ENCODE assay signal across 10 cellular contexts in genomic region chr4:96035727-96036126, GRCh38.
DNase-seq lines count a peak whose midpoint lies in the region; ATAC-seq, FAIRE-seq and TF ChIP-seq lines count a peak whose summit lies in the region.
"Had no signal": no experiment of that assay in that cellular context is flagged by ENCODE, and none has a peak within 500 bp of the region (broad histone marks: within the 10 kb centered on the region; RNA-seq: fewer than 3 reads in every experiment).

No MANE protein-coding gene starts in this region.

- H3K18ac ChIP-seq in H1 (ENCODE audit: extremely low read depth, low read length), result no peak overlapping the region

- no peaks in the 10 kb centered on the region for H3K9me3 ChIP-seq in H1 (ENCODE audit: insufficient read depth in 2 of 2, low read depth in 1 of 2, low read length in 1 of 2)
- no peaks in the 10 kb centered on the region for H3K9me3 ChIP-seq in aorta (ENCODE audit: control insufficient read depth, low read length)

- H3K56ac ChIP-seq in H1 (replicated peaks; ENCODE audit: insufficient read length, low read depth, low read length), result no peak overlapping the region

- no peak overlapping the region for H2BK20ac ChIP-seq in H1 (ENCODE audit: low read length)

- H3K9me3 Mint-ChIP-seq in progenitor cell of endocrine pancreas (ENCODE audit: low read depth), result peaks cover 4% of the 10 kb centered on the region
- H3K9me3 Mint-ChIP-seq: T-helper 1 cell treated with Interleukin-12 subunit alpha and Interleukin-12 subunit beta and Interleukin-4 antibody, amounts not matched to agents 30 μg/mL and 1 μg/mL, for 36 hours had no signal

- intact Hi-C loops in aorta (cut with DNase I), result loop anchor here in 1 of 2 donors (10.0 kb wide), 1 partner anchor 871 kb away; no protein-coding TSS in a partner anchor

- no peak overlapping the region for H2BK5ac ChIP-seq in H1 (ENCODE audit: low read depth, low read length)

- TF ChIP-seq POLR2A in H1 (IDR thresholded peaks at IDR 0.05; ENCODE audit: control extremely low read depth in 1 of 2, low read depth in 2 of 2, low read length in 2 of 2), result no peak

- H3K4ac ChIP-seq in H1 (replicated peaks; ENCODE audit: insufficient read length, low read depth, low read length), result no peak overlapping the region

- H3K27me3 ChIP-seq in H1 (replicated peaks in 1 of 4; ENCODE audit: control insufficient read depth in 3 of 4, extremely low read depth in 1 of 4, insufficient read depth in 3 of 4, low read length in 3 of 4), result no peaks in the 10 kb centered on the region
- H3K27me3 ChIP-seq in aorta (ENCODE audit: control insufficient read depth in 1 of 2, insufficient read depth in 2 of 2, low read length in 1 of 2), result no peaks in the 10 kb centered on the region

- DNase-seq in NCI-H1694 (lab: John Stamatoyannopoulos, UW) (peak; percentile 1), NCI-H1694 treated with DMSO at 0.1 percent for 48 hours (lab: John Stamatoyannopoulos, UW) (no peak), NCI-H1092 (lab: John Stamatoyannopoulos, UW) (peak; percentile 9), H1 (ENCODE audit: low read depth in 1 of 2, low spot score in 2 of 2) (no peak), progenitor cell of endocrine pancreas (ENCODE audit: low spot score, unreplicated experiment) (no peak), aorta (no peak), AG08395 (ENCODE audit: low spot score) (no peak), NCI-H187 (lab: John Stamatoyannopoulos, UW) (no peak)
- DNase-seq: activated naive CD8-positive, alpha-beta T cell treated with anti-CD3 and anti-CD28 coated beads, Interleukin-2, amount 10 ng/mL, durations not matched to agents 7 days and 5 days had no signal

- H3K4me3 ChIP-seq in H1 (ENCODE audit: extremely low read depth in 1 of 4, insufficient read depth in 2 of 4, low read depth in 3 of 4, low read length in 4 of 4), result no peak overlapping the region
- no peak overlapping the region for H3K4me3 ChIP-seq in aorta (ENCODE audit: low read length in 2 of 2)

- no peak overlapping the region for H3K4me3 Mint-ChIP-seq in progenitor cell of endocrine pancreas (ENCODE audit: low read depth)
- H3K4me3 Mint-ChIP-seq: activated naive CD8-positive, alpha-beta T cell treated with anti-CD3 and anti-CD28 coated beads, Interleukin-2, amount 10 ng/mL, durations not matched to agents 7 days and 5 days; T-helper 1 cell treated with Interleukin-12 subunit alpha and Interleukin-12 subunit beta and Interleukin-4 antibody, amounts not matched to agents 30 μg/mL and 1 μg/mL, for 36 hours had no signal

- H3K36me3 Mint-ChIP-seq in progenitor cell of endocrine pancreas (ENCODE audit: insufficient read depth), result peaks cover 2% of the 10 kb centered on the region
- H3K36me3 Mint-ChIP-seq: activated naive CD8-positive, alpha-beta T cell treated with anti-CD3 and anti-CD28 coated beads, Interleukin-2, amount 10 ng/mL, durations not matched to agents 7 days and 5 days had no signal

- H3K9ac ChIP-seq in H1 (replicated peaks in 1 of 4; ENCODE audit: extremely low read depth in 1 of 4, low read depth in 3 of 4, low read length in 3 of 4), result no peak overlapping the region

- no peaks in the 10 kb centered on the region for H3K27me3 Mint-ChIP-seq in progenitor cell of endocrine pancreas
- H3K27me3 Mint-ChIP-seq: activated naive CD8-positive, alpha-beta T cell treated with anti-CD3 and anti-CD28 coated beads, Interleukin-2, amount 10 ng/mL, durations not matched to agents 7 days and 5 days had no signal

- H3K27ac ChIP-seq in H1 (ENCODE audit: low read depth, low read length) (no peak overlapping the region), aorta (ENCODE audit: low read depth in 1 of 2, low read length in 2 of 2) (no peak overlapping the region)

- no peak overlapping the region for H4K8ac ChIP-seq in H1 (ENCODE audit: extremely low read depth, insufficient read depth, low read length)

- peak in 1 of 3 experiments; percentile 57; a peak in 2 of 4 replicates for TF ChIP-seq CTCF in H1 (IDR thresholded peaks at IDR 0.05; ENCODE audit: control extremely low read depth in 1 of 3, insufficient read depth in 1 of 3, low read depth in 1 of 3, low read length in 3 of 3)
- TF ChIP-seq CTCF in progenitor cell of endocrine pancreas (IDR thresholded peaks at IDR 0.05; ENCODE audit: unreplicated experiment), result peak; percentile 35

- no peak for TF ChIP-seq EP300 in H1 (IDR thresholded peaks at IDR 0.05; ENCODE audit: borderline replicate concordance in 1 of 2, low read depth in 2 of 2, low read length in 2 of 2)

- no peak overlapping the region for H3K4me2 ChIP-seq in H1 (ENCODE audit: insufficient read depth in 1 of 2, low read depth in 2 of 2, low read length in 2 of 2)

- H3K14ac ChIP-seq in H1 (ENCODE audit: insufficient read length), result no peak overlapping the region

- H3K36me3 ChIP-seq in H1 (ENCODE audit: control insufficient read depth in 2 of 4, insufficient read depth in 4 of 4, low read length in 3 of 4) (no peaks in the 10 kb centered on the region), aorta (ENCODE audit: control insufficient read depth in 1 of 2, insufficient read depth in 2 of 2, low read length in 1 of 2) (no peaks in the 10 kb centered on the region)

- no peaks in the 10 kb centered on the region for H3K23me2 ChIP-seq in H1 (ENCODE audit: low read depth, low read length)

- H4K20me1 ChIP-seq in H1 (replicated peaks in 1 of 2; ENCODE audit: control insufficient read depth in 1 of 2, insufficient read depth in 2 of 2, low read length in 2 of 2), result no peaks in the 10 kb centered on the region

- no peak overlapping the region for H2BK15ac ChIP-seq in H1 (ENCODE audit: low read length)

- TF ChIP-seq RAD21 in H1 (IDR thresholded peaks at IDR 0.05 in 1 of 2, conservative IDR thresholded peaks at IDR 0.05 in 1 of 2; ENCODE audit: low read depth in 2 of 2, low read length in 2 of 2), result peak; percentile 54 to 62

- H2AFZ ChIP-seq in H1 (ENCODE audit: low read length), result no peak overlapping the region

- H2AK5ac ChIP-seq in H1 (ENCODE audit: low read depth, low read length), result no peak overlapping the region

- CTCF ChIA-PET in H1 (lab: Charles Lee; ENCODE audit: partially characterized antibody), result interaction anchor here (0.7 to 4.0 kb wide), 10 partner anchors 9 to 854 kb away, joined by 3 to 14 read pairs (median 3); partner anchors contain the start of gene UNC5C

- H3K27ac Mint-ChIP-seq in progenitor cell of endocrine pancreas, result no peak overlapping the region
- H3K27ac Mint-ChIP-seq: activated naive CD8-positive, alpha-beta T cell treated with anti-CD3 and anti-CD28 coated beads, Interleukin-2, amount 10 ng/mL, durations not matched to agents 7 days and 5 days; T-helper 1 cell treated with Interleukin-12 subunit alpha and Interleukin-12 subunit beta and Interleukin-4 antibody, amounts not matched to agents 30 μg/mL and 1 μg/mL, for 36 hours had no signal

- H3K4me1 Mint-ChIP-seq in progenitor cell of endocrine pancreas (ENCODE audit: low read depth), result peaks cover 5% of the 10 kb centered on the region
- H3K4me1 Mint-ChIP-seq: activated naive CD8-positive, alpha-beta T cell treated with anti-CD3 and anti-CD28 coated beads, Interleukin-2, amount 10 ng/mL, durations not matched to agents 7 days and 5 days had no signal

- H3K79me1 ChIP-seq in H1 (ENCODE audit: low read depth, low read length), result no peaks in the 10 kb centered on the region

- POLR2A ChIA-PET in H1 (lab: Charles Lee; ENCODE audit: partially characterized antibody), result no interaction called here

- H4K91ac ChIP-seq in H1 (replicated peaks; ENCODE audit: insufficient read length, low read length), result no peak overlapping the region

- H3K4me1 ChIP-seq in H1 (replicated peaks in 1 of 4; ENCODE audit: control insufficient read depth in 3 of 4, insufficient read depth in 4 of 4, low read length in 3 of 4) (no peaks in the 10 kb centered on the region), aorta (ENCODE audit: control insufficient read depth in 1 of 2, insufficient read depth in 2 of 2, low read length in 2 of 2) (no peaks in the 10 kb centered on the region)

- H2BK12ac ChIP-seq in H1 (ENCODE audit: low read depth, low read length), result no peak overlapping the region

- H4K5ac ChIP-seq in H1 (ENCODE audit: insufficient read length, low read depth, low read length), result no peak overlapping the region

- no peak for ATAC-seq in aorta (ENCODE audit: low FRiP score)

- peak; percentile 45 for FAIRE-seq in H1 (lab: Jason Lieb, UNC)

- no peaks in the 10 kb centered on the region for H3K79me2 ChIP-seq in H1 (ENCODE audit: control insufficient read depth in 1 of 2, insufficient read depth in 2 of 2, low read length in 2 of 2)

- no peak overlapping the region for H2BK120ac ChIP-seq in H1 (replicated peaks; ENCODE audit: low read depth, low read length)

- H3K23ac ChIP-seq in H1 (ENCODE audit: insufficient read length), result no peak overlapping the region

TF ChIP-seq in H1, 55 proteins besides CTCF, POLR2A, EP300 and RAD21:
- TF ChIP-seq POLR2AphosphoS5 (IDR thresholded peaks at IDR 0.05; ENCODE audit: low read depth, low read length) (no peak), GTF2F1 (IDR thresholded peaks at IDR 0.05; ENCODE audit: borderline replicate concordance, low read depth, low read length) (no peak), HDAC2 (IDR thresholded peaks at IDR 0.05; ENCODE audit: borderline replicate concordance in 1 of 2, low read depth in 2 of 2, low read length in 2 of 2) (no peak), CHD1 (IDR thresholded peaks at IDR 0.05; ENCODE audit: low read depth, low read length) (no peak)

Comparison
In these comparisons a context has a peak if more than half of its experiments do, and no peak if none do; other contexts are left out.
1. DNase-seq: peak in NCI-H1694 (single experiment) and NCI-H1092 (single experiment); none in NCI-H1694 treated with DMSO at 0.1 percent for 48 hours (single experiment), H1 (0 of 2), progenitor cell of endocrine pancreas (single experiment), aorta (0 of 2), AG08395 (single experiment) and NCI-H187 (0 of 2).